ENCODE assay signal across 1 cellular context in the genomic region with DNA sequence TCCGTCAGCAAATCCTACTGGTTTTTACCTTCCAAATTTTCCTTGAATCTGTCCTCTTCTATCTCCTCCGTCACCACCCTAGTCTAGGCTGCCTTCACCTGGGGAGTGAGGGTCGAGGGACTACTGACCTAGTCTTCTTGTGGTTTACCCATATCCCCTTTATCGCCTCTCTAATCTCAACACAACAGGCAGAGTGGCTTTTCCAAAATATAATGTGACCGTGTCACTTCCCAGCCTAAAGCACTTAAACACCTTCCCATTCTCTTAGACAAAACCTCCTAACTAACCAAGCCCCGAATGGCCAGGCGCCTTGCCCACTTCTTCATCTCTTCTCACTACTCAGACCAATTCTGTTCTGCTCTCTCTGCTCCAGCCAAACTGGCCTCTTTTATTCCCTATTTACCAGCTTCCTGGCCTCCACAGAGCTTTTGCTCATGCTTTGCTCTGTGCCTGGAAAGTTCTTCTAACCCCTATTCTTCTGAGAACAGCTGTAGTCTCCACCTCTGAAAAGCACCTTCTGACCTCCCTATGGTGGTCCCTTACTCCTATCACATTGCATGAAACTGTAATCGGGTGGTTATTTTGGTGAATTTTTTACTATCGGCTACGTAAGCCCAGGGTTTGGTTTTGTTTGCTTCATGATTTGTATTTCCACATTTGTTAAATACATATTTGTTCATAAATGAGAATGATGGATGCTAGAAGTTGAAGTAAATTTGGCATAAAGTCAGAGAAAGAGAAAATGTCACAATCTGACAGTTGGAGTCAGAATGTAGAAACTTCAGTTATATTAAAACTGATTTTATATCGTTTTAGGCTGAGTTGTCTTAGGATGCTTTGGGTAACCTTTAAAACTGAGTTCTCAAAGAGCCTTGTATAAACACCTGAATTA.
TF ChIP-seq lines count a peak whose summit lies in the region.

No MANE protein-coding gene starts in this region.

TF ChIP-seq in H1, 55 proteins besides CTCF, POLR2A, EP300 and RAD21:
- TF ChIP-seq KDM4A (IDR thresholded peaks at IDR 0.05; ENCODE audit: low read depth, low read length, severe bottlenecking) (no peak), EZH2 (IDR thresholded peaks at IDR 0.05; ENCODE audit: low read depth, low read length, severe bottlenecking) (peak; percentile 62)
